Comparison of ENCODE assay signal across 23 cellular contexts in the genomic region with DNA sequence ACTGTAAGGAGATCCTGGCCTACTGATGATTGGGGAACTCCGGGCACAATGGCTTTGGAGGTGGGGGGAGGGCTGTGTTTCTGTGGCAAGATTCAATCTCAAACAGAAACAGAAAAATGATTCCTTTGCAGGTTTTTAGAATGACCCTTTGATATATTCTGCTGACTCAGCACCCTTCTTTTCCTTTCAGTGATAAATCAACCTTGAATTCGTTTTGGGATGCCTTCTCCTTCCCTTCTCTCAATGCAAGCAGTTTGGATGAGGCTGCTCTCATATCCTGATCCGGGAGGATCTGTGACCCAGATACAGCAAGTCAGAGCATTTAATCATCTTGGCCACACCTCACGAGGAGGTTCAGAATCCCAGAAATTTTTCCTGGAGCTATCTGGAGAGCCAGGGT.
A peak's percentile ranks its signal among the peaks of the same experiment; 100 is the strongest.
DNase-seq lines count a peak whose midpoint lies in the region; ATAC-seq, FAIRE-seq and TF ChIP-seq lines count a peak whose summit lies in the region.
"Had no signal": no experiment of that assay in that cellular context is flagged by ENCODE, and none has a peak within 500 bp of the region (broad histone marks: within the 10 kb centered on the region; RNA-seq: fewer than 3 reads in every experiment).

No MANE protein-coding gene starts in this region.

- H3K79me2 ChIP-seq in keratinocyte (ENCODE audit: control insufficient read depth, insufficient read depth, low read length): no peaks in the 10 kb centered on the region

- no peak for TF ChIP-seq EP300 in A549 (IDR thresholded peaks at IDR 0.05)
- TF ChIP-seq EP300 in upper lobe of left lung (IDR thresholded peaks at IDR 0.05): no peak

- no peak overlapping the region for H3K4me2 ChIP-seq in A549
- H3K4me2 ChIP-seq in keratinocyte (ENCODE audit: control insufficient read depth, extremely low read depth, insufficient read depth, low read depth, low read length): no peak overlapping the region

- no peak for DNase-seq in A549 (ENCODE audit: low read depth in 1 of 2, low spot score in 1 of 2)
- DNase-seq in amniotic epithelial cell (ENCODE audit: low read depth): peak; percentile 32
- DNase-seq in keratinocyte (ENCODE audit: low read depth, low spot score): no peak
- no peak for DNase-seq in upper lobe of left lung
- no peak for DNase-seq in ACHN
- DNase-seq in chondrocyte (ENCODE audit: low spot score): no peak
- DNase-seq: 8988T; BE2C; C1 segment of cervical spinal cord; CD4-positive, CD25-positive, alpha-beta regulatory T cell; CD8-positive, alpha-beta memory T cell; COR-L47; DMS 273 treated with DMSO at 0.1 percent for 48 hours; DMS53; DND-41; EL; GM23248 had no signal

- CTCF ChIA-PET in A549 (lab: Yijun Ruan, JAX): interaction anchor here (1.6 kb wide), 1 partner anchor 11 kb away, joined by 4 read pairs; no protein-coding TSS in a partner anchor

- H3K4me3 ChIP-seq in A549 (no peak overlapping the region), keratinocyte (ENCODE audit: control insufficient read depth in 2 of 3, extremely low read depth in 1 of 3, insufficient read depth in 2 of 3, low read depth in 1 of 3, low read length in 3 of 3) (no peak overlapping the region), upper lobe of left lung (no peak overlapping the region)
- H3K4me3 ChIP-seq: GM23248 had no signal

- no peak overlapping the region for H3K9ac ChIP-seq in keratinocyte (ENCODE audit: control insufficient read depth, extremely low read depth, insufficient read depth, low read length)
- H3K9ac ChIP-seq: GM23248 had no signal

- H3K27ac ChIP-seq in A549: no peak overlapping the region
- H3K27ac ChIP-seq in keratinocyte (ENCODE audit: control insufficient read depth, insufficient read depth, low read length): no peak overlapping the region
- peak overlapping the region in 3 of 4 donors; percentile 6 to 65 (median 11) for H3K27ac ChIP-seq in upper lobe of left lung
- H3K27ac ChIP-seq: GM23248, HL-60 had no signal

- 65% methylated on average over 3 of the region's 4 CpGs for WGBS in A549 (ENCODE audit: missing lambda C conversion rate)
- 62 to 65% methylated on average over 4 of the region's 4 CpGs for WGBS in upper lobe of left lung, 2 donors

- H3K36me3 ChIP-seq in keratinocyte (ENCODE audit: control insufficient read depth in 2 of 2, extremely low read depth in 1 of 2, insufficient read depth in 2 of 2, low read length in 2 of 2) (no peaks in the 10 kb centered on the region), upper lobe of left lung (no peaks in the 10 kb centered on the region)
- H3K36me3 ChIP-seq: BE2C had no signal

- no peak overlapping the region for H3K4me3 Mint-ChIP-seq in chondrocyte (ENCODE audit: unreplicated experiment)
- H3K4me3 Mint-ChIP-seq: CD4-positive, CD25-positive, alpha-beta regulatory T cell; CD8-positive, alpha-beta memory T cell had no signal

- H3K27me3 ChIP-seq in keratinocyte (ENCODE audit: control insufficient read depth, extremely low read depth, insufficient read depth, low read length): no peaks in the 10 kb centered on the region
- H3K27me3 ChIP-seq in upper lobe of left lung: no peaks in the 10 kb centered on the region
- H3K27me3 ChIP-seq: BE2C had no signal

- no peaks in the 10 kb centered on the region; the same call in 2 of the 3 replicates for H3K4me1 ChIP-seq in A549
- no peaks in the 10 kb centered on the region for H3K4me1 ChIP-seq in keratinocyte (ENCODE audit: control insufficient read depth, extremely low read depth, insufficient read depth, low read length)
- peaks cover 3 to 18% (median 10%) of the 10 kb centered on the region in 4 donors for H3K4me1 ChIP-seq in upper lobe of left lung
- H3K4me1 ChIP-seq: BE2C had no signal

- H3K9me3 ChIP-seq in A549: no peaks in the 10 kb centered on the region; the same call in 2 of the 3 replicates
- H3K9me3 ChIP-seq in keratinocyte (ENCODE audit: control insufficient read depth, low read depth, low read length): no peaks in the 10 kb centered on the region
- H3K9me3 ChIP-seq in upper lobe of left lung: no peaks in the 10 kb centered on the region
- H3K9me3 ChIP-seq: BE2C had no signal

- no peak overlapping the region for H3K27ac Mint-ChIP-seq in chondrocyte (ENCODE audit: unreplicated experiment)
- H3K27ac Mint-ChIP-seq: CD4-positive, CD25-positive, alpha-beta regulatory T cell; CD8-positive, alpha-beta memory T cell had no signal

- POLR2A ChIA-PET in A549 (lab: Yijun Ruan, JAX): no interaction called here

- in situ Hi-C loops in ACHN (cut with HindIII; ENCODE audit: low pct_ligation_motif_present, low pct_unique_long_range_greater_than_20kb, low sequenced_read_pairs): no loop called here

- dilution Hi-C loops in keratinocyte (cut with MboI; ENCODE audit: extremely low pct_ligation_motif_present, low sequenced_read_pairs): no loop called here

- no peaks in the 10 kb centered on the region for H4K20me1 ChIP-seq in keratinocyte (ENCODE audit: control insufficient read depth, extremely low read depth, insufficient read depth, low read length)

- ATAC-seq in A549 (no peak), upper lobe of left lung (ENCODE audit: low FRiP score in 2 of 2) (no peak), GM21423 (IDR thresholded peaks at IDR 0.05; ENCODE audit: unreplicated experiment) (no peak)

- TF ChIP-seq POLR2A in A549 (IDR thresholded peaks at IDR 0.05; ENCODE audit: low read length) (no peak), upper lobe of left lung (IDR thresholded peaks at IDR 0.05) (no peak)

- H3K9me3 Mint-ChIP-seq in chondrocyte (ENCODE audit: low read depth): no peaks in the 10 kb centered on the region

- no peak for TF ChIP-seq RAD21 in A549 (conservative IDR thresholded peaks at IDR 0.05 in 1 of 2, IDR thresholded peaks at IDR 0.05 in 1 of 2)

- H3K9me1 ChIP-seq in keratinocyte (ENCODE audit: control insufficient read depth, extremely low read depth, insufficient read depth, low read length): no peaks in the 10 kb centered on the region

- no peak for TF ChIP-seq CTCF in A549 (IDR thresholded peaks at IDR 0.05)
- no peak for TF ChIP-seq CTCF in keratinocyte (optimal IDR thresholded peaks at IDR 0.05 in 1 of 3, IDR thresholded peaks at IDR 0.05 in 1 of 3, conservative IDR thresholded peaks at IDR 0.05 in 1 of 3; ENCODE audit: extremely low read depth in 1 of 3, insufficient read depth in 2 of 3, low read length in 3 of 3)
- no peak for TF ChIP-seq CTCF in upper lobe of left lung (IDR thresholded peaks at IDR 0.05)
- TF ChIP-seq CTCF in chondrocyte (IDR thresholded peaks at IDR 0.05): no peak

- no peaks in the 10 kb centered on the region for H3K27me3 Mint-ChIP-seq in chondrocyte (ENCODE audit: low read depth)

- H3K36me3 Mint-ChIP-seq in chondrocyte (ENCODE audit: low read depth): no peaks in the 10 kb centered on the region
- H3K36me3 Mint-ChIP-seq: CD4-positive, CD25-positive, alpha-beta regulatory T cell; CD8-positive, alpha-beta memory T cell had no signal

- FAIRE-seq in A549 (lab: Jason Lieb, UNC) (no peak), keratinocyte (lab: Jason Lieb, UNC) (peak; percentile 61)
- FAIRE-seq: GM12891, GM19239, H54, HTR-8/SVneo had no signal

- H3K4me1 Mint-ChIP-seq in chondrocyte (ENCODE audit: low read depth): peaks cover 18% of the 10 kb centered on the region
- H3K4me1 Mint-ChIP-seq: CD4-positive, CD25-positive, alpha-beta regulatory T cell; CD8-positive, alpha-beta memory T cell had no signal

- no peak overlapping the region for H2AFZ ChIP-seq in keratinocyte (ENCODE audit: control insufficient read depth, low read length)
- H2AFZ ChIP-seq: GM23248 had no signal

TF ChIP-seq in A549, 52 proteins besides CTCF, POLR2A, EP300 and RAD21:
- TF ChIP-seq RNF2 (IDR thresholded peaks at IDR 0.05; ENCODE audit: borderline replicate concordance, low read depth) (no peak), MAFK (IDR thresholded peaks at IDR 0.05; ENCODE audit: partially characterized antibody) (peak; percentile 98), ZFP36 (IDR thresholded peaks at IDR 0.05; ENCODE audit: borderline replicate concordance, partially characterized antibody) (no peak)
TF ChIP-seq in A549: peak in this region for 1.

Comparison
In these comparisons a context has a peak if more than half of its experiments do, and no peak if none do; other contexts are left out.
1. H3K27ac ChIP-seq: peak in upper lobe of left lung (3 of 4); none in A549 (0 of 2) and keratinocyte (single experiment).